In the genomic region with DNA sequence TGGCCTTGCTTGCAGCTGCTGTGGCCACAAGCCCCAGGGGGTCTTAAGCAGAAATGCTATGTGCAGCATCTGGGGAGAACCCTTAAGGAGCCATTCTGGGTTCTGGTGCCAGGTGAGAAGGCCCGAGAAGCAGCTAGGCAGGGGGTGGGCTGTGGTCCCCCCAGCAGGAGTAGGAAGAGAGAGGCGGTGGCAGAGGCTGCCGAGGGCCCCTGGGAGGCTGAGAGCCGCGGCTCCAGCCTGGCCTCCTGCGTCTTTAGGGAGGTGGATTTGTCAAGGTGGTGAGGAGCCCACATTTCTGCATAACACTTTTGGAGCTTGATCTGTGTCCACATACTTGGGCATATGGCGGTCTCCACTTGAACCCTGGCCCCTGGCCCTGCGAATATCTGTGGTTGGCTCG, we compare ENCODE assay signal across 28 cellular contexts.
"Had no signal": no experiment of that assay in that cellular context is flagged by ENCODE, and none has a peak within 500 bp of the region (broad histone marks: within the 10 kb centered on the region; RNA-seq: fewer than 3 reads in every experiment).

No MANE protein-coding gene starts in this region.

- H3K27ac Mint-ChIP-seq: activated CD4-positive, alpha-beta memory T cell treated with anti-CD3 and anti-CD28 coated beads, Interleukin-2, amount 10 ng/mL, durations not matched to agents 7 days and 5 days; activated CD8-positive, alpha-beta memory T cell treated with anti-CD3 and anti-CD28 coated beads, Interleukin-2, amount 10 ng/mL, durations not matched to agents 7 days and 5 days; activated naive CD8-positive, alpha-beta T cell; activated naive CD8-positive, alpha-beta T cell treated with anti-CD3 and anti-CD28 coated beads, Interleukin-2, amount 50 U/mL, for 24 hours; brain had no signal

- ATAC-seq: activated CD8-positive, alpha-beta memory T cell treated with anti-CD3 and anti-CD28 coated beads, Interleukin-2, amount 10 ng/mL, durations not matched to agents 7 days and 5 days; activated naive CD8-positive, alpha-beta T cell treated with anti-CD3 and anti-CD28 coated beads, Interleukin-2, amount 50 U/mL, for 24 hours; Panc1 had no signal

- H3K4me3 Mint-ChIP-seq: activated CD4-positive, alpha-beta memory T cell treated with anti-CD3 and anti-CD28 coated beads, Interleukin-2, amount 10 ng/mL, durations not matched to agents 7 days and 5 days; activated CD8-positive, alpha-beta memory T cell treated with anti-CD3 and anti-CD28 coated beads, Interleukin-2, amount 10 ng/mL, durations not matched to agents 7 days and 5 days; activated naive CD8-positive, alpha-beta T cell; activated naive CD8-positive, alpha-beta T cell treated with anti-CD3 and anti-CD28 coated beads, Interleukin-2, amount 50 U/mL, for 24 hours; brain had no signal

- H3K27me3 Mint-ChIP-seq: activated CD8-positive, alpha-beta memory T cell treated with anti-CD3 and anti-CD28 coated beads, Interleukin-2, amount 10 ng/mL, durations not matched to agents 7 days and 5 days; activated naive CD8-positive, alpha-beta T cell; activated naive CD8-positive, alpha-beta T cell treated with anti-CD3 and anti-CD28 coated beads, Interleukin-2, amount 50 U/mL, for 24 hours had no signal

- H3K36me3 ChIP-seq: WERI-Rb-1 had no signal

- H3K9me3 Mint-ChIP-seq: activated CD4-positive, alpha-beta memory T cell treated with anti-CD3 and anti-CD28 coated beads, Interleukin-2, amount 10 ng/mL, durations not matched to agents 7 days and 5 days; activated naive CD8-positive, alpha-beta T cell treated with anti-CD3 and anti-CD28 coated beads, Interleukin-2, amount 50 U/mL, for 24 hours had no signal

- H3K4me1 Mint-ChIP-seq: activated CD4-positive, alpha-beta memory T cell treated with anti-CD3 and anti-CD28 coated beads, Interleukin-2, amount 10 ng/mL, durations not matched to agents 7 days and 5 days; activated CD8-positive, alpha-beta memory T cell treated with anti-CD3 and anti-CD28 coated beads, Interleukin-2, amount 10 ng/mL, durations not matched to agents 7 days and 5 days; activated naive CD8-positive, alpha-beta T cell treated with anti-CD3 and anti-CD28 coated beads, Interleukin-2, amount 50 U/mL, for 24 hours; brain had no signal

- H3K36me3 Mint-ChIP-seq: activated CD8-positive, alpha-beta memory T cell treated with anti-CD3 and anti-CD28 coated beads, Interleukin-2, amount 10 ng/mL, durations not matched to agents 7 days and 5 days; activated naive CD8-positive, alpha-beta T cell had no signal

- H3K27ac ChIP-seq: KMS-11, WERI-Rb-1 had no signal

- DNase-seq: activated CD4-positive, alpha-beta memory T cell treated with anti-CD3 and anti-CD28 coated beads, Interleukin-2, amount 10 ng/mL, durations not matched to agents 7 days and 5 days; activated CD4-positive, alpha-beta T cell treated with anti-CD3 and anti-CD28 coated beads for 1 hour; activated CD4-positive, alpha-beta T cell treated with anti-CD3 and anti-CD28 coated beads for 48 hours; activated CD4-positive, CD25-positive, alpha-beta regulatory T cell; activated CD8-positive, alpha-beta memory T cell treated with anti-CD3 and anti-CD28 coated beads for 24 hours; activated CD8-positive, alpha-beta memory T cell treated with anti-CD3 and anti-CD28 coated beads, Interleukin-2, amount 10 ng/mL, durations not matched to agents 7 days and 5 days; activated CD8-positive, alpha-beta memory T cell treated with anti-CD3 and anti-CD28 coated beads, Interleukin-2, amount 50 U/mL, for 48 hours; activated effector memory CD4-positive, alpha-beta T cell treated with Interleukin-2 at 50 U/mL for 16 hours; activated naive CD8-positive, alpha-beta T cell treated with anti-CD3 and anti-CD28 coated beads, Interleukin-2, amount 50 U/mL, for 24 hours; activated T-cell treated with anti-CD3 and anti-CD28 coated beads, Interleukin-2, amount 50 U/mL, for 48 hours; anterior cingulate cortex; central memory CD4-positive, alpha-beta T cell; MM.1S; MV-4-11; NCI-H1092; NCI-H1436 treated with DMSO at 0.1 percent for 48 hours; NCI-H1694 treated with DMSO at 0.1 percent for 48 hours; NCI-H2029; NCI-H345; NCI-H524 treated with DMSO at 0.1 percent for 48 hours; SW 1271; T-helper 1 cell; T1000; WERI-Rb-1 had no signal
